Comparison of ENCODE assay signal across 36 cellular contexts in genomic region chr5:177569894-177570293, GRCh38.
"Had no signal": no experiment of that assay in that cellular context is flagged by ENCODE, and none has a peak within 500 bp of the region (broad histone marks: within the 10 kb centered on the region; RNA-seq: fewer than 3 reads in every experiment).

No MANE protein-coding gene starts in this region.

- H3K36me3 ChIP-seq: MG63 had no signal

- H3K9me3 ChIP-seq: MG63 had no signal

- DNase-seq: Karpas-422, Kasumi-1, MG63, MM.1S, MV-4-11, NCI-H1048, NCI-H1092, NCI-H1092 treated with DMSO at 0.1 percent for 48 hours, NCI-H1105, NCI-H1105 treated with DMSO at 0.1 percent for 48 hours, NCI-H1417, NCI-H1417 treated with DMSO at 0.1 percent for 48 hours, NCI-H1436, NCI-H1436 treated with DMSO at 0.1 percent for 48 hours, NCI-H146, NCI-H1694, NCI-H1694 treated with DMSO at 0.1 percent for 48 hours, NCI-H187, NCI-H187 treated with DMSO at 0.1 percent for 48 hours, NCI-H1930, NCI-H2029, NCI-H2029 treated with DMSO at 0.1 percent for 48 hours, NCI-H2081, NCI-H2081 treated with DMSO at 0.1 percent for 48 hours, NCI-H2107, NCI-H2171, NCI-H2171 treated with DMSO at 0.1 percent for 48 hours, NCI-H2227 treated with DMSO at 0.1 percent for 48 hours, NCI-H226, NCI-H345, NCI-H446, NCI-H446 treated with DMSO at 0.1 percent for 48 hours, NCI-H510A, NCI-H510A treated with DMSO at 0.1 percent for 48 hours, NCI-H524, NCI-H524 treated with DMSO at 0.1 percent for 48 hours had no signal

- H3K4me3 ChIP-seq: MG63 had no signal
